In the genomic region with DNA sequence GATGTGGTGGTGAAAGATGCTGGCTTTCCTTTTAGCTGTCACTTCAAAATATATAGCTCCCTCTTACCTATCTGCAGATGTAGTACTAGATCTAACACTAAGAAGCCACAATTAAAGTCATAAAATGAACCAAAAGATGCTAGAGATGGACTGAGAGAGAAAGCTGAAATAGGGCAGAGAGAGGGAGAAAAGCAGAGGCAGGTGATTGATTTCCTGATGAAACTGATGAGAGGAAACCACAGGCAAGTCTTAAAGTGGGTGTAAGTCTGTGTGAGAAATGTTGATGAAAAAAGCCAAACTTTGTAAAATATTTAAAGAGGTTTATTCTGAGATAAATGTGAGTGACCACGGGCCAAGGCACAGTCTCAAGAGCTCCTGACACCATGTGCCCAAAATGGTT, we compare ENCODE assay signal across 1 cellular context.
TF ChIP-seq lines count a peak whose summit lies in the region.

No MANE protein-coding gene starts in this region.

TF ChIP-seq in GM12891, 5 proteins besides CTCF, POLR2A, EP300 and RAD21:
- TF ChIP-seq PAX5 (IDR thresholded peaks at IDR 0.05; ENCODE audit: insufficient read depth, low read length, severe bottlenecking) (no peak), POU2F2 (IDR thresholded peaks at IDR 0.05; ENCODE audit: low read depth, low read length) (no peak), POLR2AphosphoS5 (IDR thresholded peaks at IDR 0.05; ENCODE audit: low read depth, low read length) (no peak), TAF1 (IDR thresholded peaks at IDR 0.05; ENCODE audit: low read depth, low read length) (no peak), SPI1 (IDR thresholded peaks at IDR 0.05; ENCODE audit: low read depth, low read length) (no peak)
